Comparison of ENCODE assay signal across 8 cellular contexts in the genomic region with DNA sequence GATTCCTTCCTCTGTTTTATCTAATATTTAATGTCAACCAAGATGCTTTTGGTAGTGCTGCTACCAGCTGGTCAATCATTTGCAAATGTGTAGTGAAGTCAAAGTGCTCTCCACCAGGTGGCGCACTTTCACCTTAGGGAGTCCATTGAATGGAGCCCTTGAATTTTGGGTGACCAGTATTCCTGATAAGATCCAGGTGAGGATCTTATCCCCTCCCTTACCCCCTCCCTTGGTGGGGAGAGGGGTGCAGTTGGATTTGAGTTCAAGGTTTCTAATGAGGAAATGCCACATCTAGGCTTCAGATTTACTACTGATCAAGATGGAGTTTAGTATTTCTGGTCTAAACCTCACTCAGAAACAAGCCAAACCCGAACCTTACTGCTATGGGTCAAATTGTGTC.
DNase-seq lines count a peak whose midpoint lies in the region; ATAC-seq, FAIRE-seq and TF ChIP-seq lines count a peak whose summit lies in the region.

No MANE protein-coding gene starts in this region.

- FAIRE-seq in endometrium (lab: Jason Lieb, UNC) = peak; percentile 78

- no peak overlapping the region for H3K4me3 ChIP-seq in AG09309 (ENCODE audit: control insufficient read depth, low read depth, low read length)

- DNase-seq in AG09309 (ENCODE audit: low read depth) (peak; percentile 47), NCI-H774 (lab: John Stamatoyannopoulos, UW) (peak; percentile 77), middle frontal gyrus (ENCODE audit: extremely low spot score, low spot score) (peak; percentile 83)
- peak; percentile 59 to 64 for DNase-seq in activated CD8-positive, alpha-beta memory T cell treated with anti-CD3 and anti-CD28 coated beads for 4 hours (ENCODE audit: low read depth in 2 of 2)
- DNase-seq in stimulated activated CD8-positive, alpha-beta memory T cell treated with anti-CD3 and anti-CD28 coated beads, Interleukin-4, amount 100 ng/mL, for 24 hours (ENCODE audit: low read depth) = peak; percentile 76

- peak; percentile 86 for TF ChIP-seq CTCF in AG09309 (IDR thresholded peaks at IDR 0.05; ENCODE audit: control insufficient read depth, insufficient read depth, low read depth, low read length, missing control alignments)

- peak; percentile 85 for ATAC-seq in GM18861 (IDR thresholded peaks at IDR 0.05; ENCODE audit: unreplicated experiment)
- ATAC-seq in HG03378 (IDR thresholded peaks at IDR 0.05; ENCODE audit: unreplicated experiment) = peak; percentile 78
